ENCODE assay signal across 17 cellular contexts in genomic region chr10:88032566-88032965, GRCh38.
DNase-seq lines count a peak whose midpoint lies in the region; ATAC-seq, FAIRE-seq and TF ChIP-seq lines count a peak whose summit lies in the region.
"Had no signal": no experiment of that assay in that cellular context is flagged by ENCODE, and none has a peak within 500 bp of the region (broad histone marks: within the 10 kb centered on the region; RNA-seq: fewer than 3 reads in every experiment).

No MANE protein-coding gene starts in this region.

- DNase-seq in A172 (ENCODE audit: low spot score): peak; percentile 30
- DNase-seq in HTR-8/SVneo (ENCODE audit: insufficient read length, low spot score): peak; percentile 37
- peak; percentile 36 for DNase-seq in amniotic stem cell (lab: John Stamatoyannopoulos, UW)
- DNase-seq in fibroblast of villous mesenchyme (ENCODE audit: low read depth): peak; percentile 74
- DNase-seq in SIG-M5 treated with dmso at 0.1 percent for 504 hours (lab: John Stamatoyannopoulos, UW; ENCODE audit: unreplicated experiment): no peak
- no peak for DNase-seq in OCI-M1 (lab: John Stamatoyannopoulos, UW)
- no peak for DNase-seq in G401 (ENCODE audit: low spot score)
- DNase-seq: colonic mucosa; COR-L47; NCI-H1694; NCI-H510A treated with DMSO at 0.1 percent for 48 hours; stimulated activated naive CD8-positive, alpha-beta T cell treated with anti-CD3 and anti-CD28 coated beads, Interleukin-15, amount 100 ng/mL, for 72 hours; T-helper 2 cell had no signal

- no peak for TF ChIP-seq CTCF in fibroblast of villous mesenchyme (IDR thresholded peaks at IDR 0.05; ENCODE audit: insufficient read depth, low read depth, low read length)

- peak; percentile 44 for FAIRE-seq in HTR-8/SVneo (lab: Jason Lieb, UNC)
- FAIRE-seq: A204.1, frontal cortex, RCC 7860 had no signal

- H3K4me3 ChIP-seq in fibroblast of villous mesenchyme (ENCODE audit: low read depth, low read length): no peak overlapping the region
- H3K4me3 ChIP-seq: colonic mucosa had no signal

- in situ Hi-C loops in G401 (cut with HindIII; ENCODE audit: low sequenced_read_pairs): no loop called here

- no peak for ATAC-seq in GM18502 (IDR thresholded peaks at IDR 0.05; ENCODE audit: poor library complexity, unreplicated experiment)
- ATAC-seq: stimulated activated naive CD8-positive, alpha-beta T cell treated with anti-CD3 and anti-CD28 coated beads, Interleukin-15, amount 100 ng/mL, for 72 hours had no signal

Comparison
In these comparisons a context has a peak if more than half of its experiments do, and no peak if none do; other contexts are left out.
1. DNase-seq: peak in A172 (single experiment), HTR-8/SVneo (single experiment), amniotic stem cell (single experiment) and fibroblast of villous mesenchyme (single experiment); none in SIG-M5 treated with dmso at 0.1 percent for 504 hours (single experiment), OCI-M1 (single experiment) and G401 (single experiment).